ENCODE assay signal across 12 cellular contexts in the genomic region with DNA sequence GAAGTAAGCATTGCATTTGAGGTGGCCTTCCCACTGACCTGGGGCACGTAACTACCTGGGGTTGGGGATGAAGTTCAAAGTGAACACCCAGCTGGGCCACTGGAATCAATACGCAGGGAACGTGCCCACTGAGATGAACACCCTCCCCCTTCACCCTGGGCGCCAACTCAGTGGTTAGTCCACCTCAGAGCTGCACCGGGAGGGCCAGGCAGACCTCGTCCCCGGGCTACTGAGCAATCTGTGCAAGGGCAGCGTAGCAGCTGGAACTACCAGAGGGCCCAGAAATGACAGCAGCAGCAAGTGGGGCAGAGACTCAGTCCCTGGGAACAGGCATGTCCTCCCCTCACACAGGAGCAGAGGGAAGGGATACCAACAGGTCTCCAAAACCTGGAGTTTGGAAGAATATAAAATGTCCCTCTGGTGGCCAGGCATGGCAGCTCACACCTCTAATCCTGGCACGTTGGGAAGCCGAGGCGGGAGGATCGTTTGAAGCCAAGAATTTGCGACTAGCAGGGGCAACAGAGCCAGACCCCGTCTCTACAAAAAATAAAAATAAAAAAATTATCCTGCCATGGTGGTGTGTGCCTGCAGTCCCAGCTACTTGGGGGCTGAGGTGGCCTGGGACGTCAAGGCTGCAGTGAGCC.
A peak's percentile ranks its signal among the peaks of the same experiment; 100 is the strongest.
DNase-seq lines count a peak whose midpoint lies in the region; ATAC-seq and TF ChIP-seq lines count a peak whose summit lies in the region.
"Had no signal": no experiment of that assay in that cellular context is flagged by ENCODE, and none has a peak within 500 bp of the region (broad histone marks: within the 10 kb centered on the region; RNA-seq: fewer than 3 reads in every experiment).

No MANE protein-coding gene starts in this region.

- DNase-seq in SK-N-SH (no peak), RWPE1 (ENCODE audit: low spot score) (no peak), epithelial cell of proximal tubule (ENCODE audit: low read depth) (no peak), retinal pigment epithelial cell (ENCODE audit: low read depth) (no peak), inferior parietal cortex (ENCODE audit: extremely low spot score) (no peak), GM19238 (ENCODE audit: insufficient read length, low spot score) (no peak)
- DNase-seq: activated CD4-positive, alpha-beta T cell treated with anti-CD3 and anti-CD28 coated beads for 4 hours; activated T-cell treated with anti-CD3 and anti-CD28 coated beads, Interleukin-2, amount 50 U/mL, for 4 hours; transverse colon had no signal

- TF ChIP-seq EP300 in SK-N-SH (IDR thresholded peaks at IDR 0.05; ENCODE audit: borderline replicate concordance in 1 of 2, low read depth in 1 of 2, low read length in 1 of 2): no peak

- ATAC-seq in SK-N-SH treated with all-trans-retinoic acid at 6 μM for 48 hours: no peak
- no peak for ATAC-seq in esophagus mucosa
- ATAC-seq: activated T-cell treated with anti-CD3 and anti-CD28 coated beads, Interleukin-2, amount 50 U/mL, for 4 hours; pancreas had no signal

- H3K79me2 ChIP-seq in SK-N-SH (ENCODE audit: insufficient read depth): no peaks in the 10 kb centered on the region

- H4K20me1 ChIP-seq in SK-N-SH (ENCODE audit: insufficient read depth): no peaks in the 10 kb centered on the region

- H3K9me2 ChIP-seq in SK-N-SH: no peaks in the 10 kb centered on the region

- no peaks in the 10 kb centered on the region for H3F3A ChIP-seq in SK-N-SH (replicated peaks; ENCODE audit: insufficient read depth)

- H3K27ac ChIP-seq in SK-N-SH (ENCODE audit: low read depth in 2 of 2, low read length in 1 of 2) (no peak overlapping the region), RWPE1 (peak overlapping the region; percentile 73)
- H3K27ac ChIP-seq: pancreas, transverse colon had no signal

- TF ChIP-seq RAD21 in SK-N-SH (IDR thresholded peaks at IDR 0.05; ENCODE audit: low read length): no peak

- no peaks in the 10 kb centered on the region for H3K9me3 ChIP-seq in SK-N-SH
- H3K9me3 ChIP-seq: pancreas, transverse colon had no signal

- POLR2A ChIA-PET in SK-N-SH (lab: Yijun Ruan, JAX): interaction anchor here (1.1 to 1.3 kb wide), 2 partner anchors 11 to 19 kb away, joined by 3 read pairs; no protein-coding TSS in a partner anchor
- POLR2A ChIA-PET in RWPE1 (lab: Yijun Ruan, JAX; ENCODE audit: low non-redundant PET): no interaction called here

- H3K9ac ChIP-seq in SK-N-SH: no peak overlapping the region

- no peak overlapping the region for H2AFZ ChIP-seq in SK-N-SH (ENCODE audit: low read depth)

- no peaks in the 10 kb centered on the region for H3K36me3 ChIP-seq in SK-N-SH (replicated peaks in 1 of 2; ENCODE audit: control insufficient read depth in 1 of 2, insufficient read depth in 2 of 2, low read length in 1 of 2)
- H3K36me3 ChIP-seq: pancreas, transverse colon had no signal

- no peaks in the 10 kb centered on the region for H3K27me3 ChIP-seq in SK-N-SH (ENCODE audit: insufficient read depth)
- H3K27me3 ChIP-seq: pancreas, transverse colon had no signal

- TF ChIP-seq CTCF in SK-N-SH (IDR thresholded peaks at IDR 0.05) (peak; percentile 30; the same call in 1 of the 2 replicates), RWPE1 (conservative IDR thresholded peaks at IDR 0.05; ENCODE audit: low read depth) (no peak), epithelial cell of proximal tubule (conservative IDR thresholded peaks at IDR 0.05; ENCODE audit: low read depth, low read length) (peak; percentile 35), retinal pigment epithelial cell (conservative IDR thresholded peaks at IDR 0.05; ENCODE audit: low read depth, low read length) (peak; percentile 29)

- CTCF ChIA-PET in SK-N-SH (lab: Yijun Ruan, JAX): interaction anchor here (0.8 to 9.6 kb wide), 28 partner anchors 9 to 190 kb away, joined by 3 to 169 read pairs (median 6); partner anchors contain the start of gene SH3PXD2A
- CTCF ChIA-PET in RWPE1 (lab: Yijun Ruan, JAX): interaction anchor here (0.6 to 3.0 kb wide), 9 partner anchors 25 to 253 kb away, joined by 3 to 17 read pairs (median 4); partner anchors contain the start of gene CALHM1

- 92% methylated on average over 15 of the region's 15 CpGs for WGBS in SK-N-SH (ENCODE audit: low lambda C conversion rate)

- H3K4me2 ChIP-seq in SK-N-SH: no peak overlapping the region

- H3K4me3 ChIP-seq in SK-N-SH (ENCODE audit: low read depth in 2 of 2, low read length in 1 of 2): no peak overlapping the region; a peak in 1 of 4 replicates
- H3K4me3 ChIP-seq in epithelial cell of proximal tubule (ENCODE audit: low read depth, low read length): no peak overlapping the region
- no peak overlapping the region for H3K4me3 ChIP-seq in retinal pigment epithelial cell (ENCODE audit: low read length)
- H3K4me3 ChIP-seq: pancreas, transverse colon had no signal

- H3K4me1 ChIP-seq in SK-N-SH (ENCODE audit: control insufficient read depth in 1 of 2, insufficient read depth in 2 of 2, low read depth in 1 of 2, low read length in 1 of 2): peaks cover 19 to 53% of the 10 kb centered on the region in 2 experiments; a peak in 2 of 4 replicates
- H3K4me1 ChIP-seq: pancreas had no signal

TF ChIP-seq in SK-N-SH, 30 proteins besides CTCF, POLR2A, EP300 and RAD21:
- TF ChIP-seq POLR2AphosphoS5 (IDR thresholded peaks at IDR 0.05; ENCODE audit: low read depth, low read length) (no peak), CHD2 (IDR thresholded peaks at IDR 0.05; ENCODE audit: low read length, partially characterized antibody) (no peak), ELF1 (IDR thresholded peaks at IDR 0.05) (no peak), NRF1 (IDR thresholded peaks at IDR 0.05; ENCODE audit: low read depth, low read length) (no peak), MXI1 (IDR thresholded peaks at IDR 0.05; ENCODE audit: low read depth, low read length) (no peak), GATA2 (CRISPR knock-in tag; IDR thresholded peaks at IDR 0.05) (no peak), GABPA (IDR thresholded peaks at IDR 0.05; ENCODE audit: low read depth) (no peak), YY1 (IDR thresholded peaks at IDR 0.05; ENCODE audit: low read depth) (no peak), FOXJ3 (CRISPR knock-in tag; IDR thresholded peaks at IDR 0.05) (no peak)

TF ChIP-seq in SK-N-SH treated with all-trans-retinoic acid at 6 μM for 48 hours, 23 proteins besides CTCF, POLR2A, EP300 and RAD21 (continues in another document):
- TF ChIP-seq ZNF70 (CRISPR knock-in tag; IDR thresholded peaks at IDR 0.05): no peak
- TF ChIP-seq OSR1 (CRISPR knock-in tag; IDR thresholded peaks at IDR 0.05): no peak
- no peak for TF ChIP-seq POU6F1 (CRISPR knock-in tag; IDR thresholded peaks at IDR 0.05; ENCODE audit: borderline replicate concordance, low read depth)
- TF ChIP-seq TOX (CRISPR knock-in tag; IDR thresholded peaks at IDR 0.05; ENCODE audit: borderline replicate concordance): no peak
- no peak for TF ChIP-seq ZFP30 (CRISPR knock-in tag; IDR thresholded peaks at IDR 0.05)
- no peak for TF ChIP-seq RARB (CRISPR knock-in tag; IDR thresholded peaks at IDR 0.05)
- TF ChIP-seq, protein P1, sequence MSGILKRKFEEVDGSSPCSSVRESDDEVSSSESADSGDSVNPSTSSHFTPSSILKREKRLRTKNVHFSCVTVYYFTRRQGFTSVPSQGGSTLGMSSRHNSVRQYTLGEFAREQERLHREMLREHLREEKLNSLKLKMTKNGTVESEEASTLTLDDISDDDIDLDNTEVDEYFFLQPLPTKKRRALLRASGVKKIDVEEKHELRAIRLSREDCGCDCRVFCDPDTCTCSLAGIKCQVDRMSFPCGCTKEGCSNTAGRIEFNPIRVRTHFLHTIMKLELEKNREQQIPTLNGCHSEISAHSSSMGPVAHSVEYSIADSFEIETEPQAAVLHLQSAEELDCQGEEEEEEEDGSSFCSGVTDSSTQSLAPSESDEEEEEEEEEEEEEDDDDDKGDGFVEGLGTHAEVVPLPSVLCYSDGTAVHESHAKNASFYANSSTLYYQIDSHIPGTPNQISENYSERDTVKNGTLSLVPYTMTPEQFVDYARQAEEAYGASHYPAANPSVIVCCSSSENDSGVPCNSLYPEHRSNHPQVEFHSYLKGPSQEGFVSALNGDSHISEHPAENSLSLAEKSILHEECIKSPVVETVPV (CRISPR knock-in tag; IDR thresholded peaks at IDR 0.05): no peak
- no peak for TF ChIP-seq ARNTL (CRISPR knock-in tag; IDR thresholded peaks at IDR 0.05; ENCODE audit: borderline replicate concordance, low read depth)
- no peak for TF ChIP-seq TCF4 (CRISPR knock-in tag; IDR thresholded peaks at IDR 0.05; ENCODE audit: borderline replicate concordance)
- TF ChIP-seq PPARA (CRISPR knock-in tag; IDR thresholded peaks at IDR 0.05; ENCODE audit: borderline replicate concordance): no peak
